ENCODE assay signal across 17 cellular contexts in genomic region chr5:6187501-6187900, GRCh38.
DNase-seq lines count a peak whose midpoint lies in the region; ATAC-seq and TF ChIP-seq lines count a peak whose summit lies in the region.
"Had no signal": no experiment of that assay in that cellular context is flagged by ENCODE, and none has a peak within 500 bp of the region (broad histone marks: within the 10 kb centered on the region; RNA-seq: fewer than 3 reads in every experiment).

No MANE protein-coding gene starts in this region.

- H3K9ac ChIP-seq in BLaER1 (peak overlapping the region; percentile 17; the same call in 1 of the 2 replicates), neural progenitor cell (no peak overlapping the region)
- H3K9ac ChIP-seq: GM23248 had no signal

- H3F3A ChIP-seq in neural progenitor cell (ENCODE audit: low read depth) = no peaks in the 10 kb centered on the region

- no peak overlapping the region for H2AFZ ChIP-seq in neural progenitor cell (replicated peaks)
- H2AFZ ChIP-seq: GM23248 had no signal

- no peak overlapping the region for H3K4me3 Mint-ChIP-seq in neural progenitor cell
- H3K4me3 Mint-ChIP-seq: CD4-positive, alpha-beta T cell had no signal

- ATAC-seq in GM18511 (IDR thresholded peaks at IDR 0.05; ENCODE audit: unreplicated experiment) (peak; percentile 13), GM18520 (IDR thresholded peaks at IDR 0.05; ENCODE audit: unreplicated experiment) (no peak)
- ATAC-seq: HepG2 had no signal

- 0 out of 2 replicates have a peak overlapping the region, but pooled peaks have one; percentile 24 for H3K4me3 ChIP-seq in BLaER1
- H3K4me3 ChIP-seq in SJCRH30 = no peak overlapping the region
- no peak overlapping the region for H3K4me3 ChIP-seq in neural progenitor cell
- H3K4me3 ChIP-seq: GM23248 had no signal

- H3K4me2 ChIP-seq in BLaER1 = peak overlapping the region; percentile 82
- H3K4me2 ChIP-seq in neural progenitor cell = no peak overlapping the region

- H3K4me1 Mint-ChIP-seq in neural progenitor cell = peaks cover 14% of the 10 kb centered on the region

- no peaks in the 10 kb centered on the region for H3K79me2 ChIP-seq in neural progenitor cell (ENCODE audit: low read depth)

- peak; percentile 2 to 18 for DNase-seq in SJCRH30
- DNase-seq in neural progenitor cell (ENCODE audit: low spot score) = no peak
- no peak for DNase-seq in NCI-H526 (lab: John Stamatoyannopoulos, UW)
- no peak for DNase-seq in 8988T
- DNase-seq: Caco-2; CD4-positive, alpha-beta T cell; GDM1; GM23248; HCEC 1CT; KBM-7 had no signal

- no peaks in the 10 kb centered on the region for H3K36me3 ChIP-seq in BLaER1
- H3K36me3 ChIP-seq in SJCRH30 = no peaks in the 10 kb centered on the region
- no peaks in the 10 kb centered on the region for H3K36me3 ChIP-seq in neural progenitor cell

- H3K27me3 Mint-ChIP-seq in neural progenitor cell (ENCODE audit: insufficient read depth, low read depth) = peaks cover 15% of the 10 kb centered on the region
- H3K27me3 Mint-ChIP-seq: CD4-positive, alpha-beta T cell had no signal

- H4K20me1 ChIP-seq in BLaER1 (no peaks in the 10 kb centered on the region), neural progenitor cell (ENCODE audit: low read depth) (no peaks in the 10 kb centered on the region)

- no peak for TF ChIP-seq CTCF in neural progenitor cell (IDR thresholded peaks at IDR 0.05)

- H3K4me1 ChIP-seq in BLaER1 (peaks cover 52% of the 10 kb centered on the region), SJCRH30 (no peaks in the 10 kb centered on the region), neural progenitor cell (no peaks in the 10 kb centered on the region)
- H3K4me1 ChIP-seq: Caco-2 had no signal

- no peaks in the 10 kb centered on the region for H3K9me3 ChIP-seq in BLaER1
- no peaks in the 10 kb centered on the region for H3K9me3 ChIP-seq in SJCRH30 (replicated peaks)
- no peaks in the 10 kb centered on the region for H3K9me3 ChIP-seq in neural progenitor cell (ENCODE audit: low read depth)
- H3K9me3 ChIP-seq: Caco-2 had no signal

- H3K27ac ChIP-seq in BLaER1 (peak overlapping the region; percentile 77), SJCRH30 (no peak overlapping the region), neural progenitor cell (no peak overlapping the region)
- H3K27ac ChIP-seq: C4-2B, GM23248 had no signal

- no peaks in the 10 kb centered on the region for H3K36me3 Mint-ChIP-seq in neural progenitor cell

- no peaks in the 10 kb centered on the region for H3K27me3 ChIP-seq in BLaER1
- no peaks in the 10 kb centered on the region for H3K27me3 ChIP-seq in SJCRH30
- H3K27me3 ChIP-seq in neural progenitor cell = no peaks in the 10 kb centered on the region

- H3K9me3 Mint-ChIP-seq in neural progenitor cell = peaks cover 8% of the 10 kb centered on the region
- H3K9me3 Mint-ChIP-seq: CD4-positive, alpha-beta T cell had no signal

- H3K27ac Mint-ChIP-seq in neural progenitor cell = peak overlapping the region; percentile 76
- H3K27ac Mint-ChIP-seq: B cell; CD4-positive, alpha-beta T cell; IgD-negative memory B cell had no signal

Comparison
In these comparisons a context has a peak if more than half of its experiments do, and no peak if none do; other contexts are left out.
1. DNase-seq: peak in SJCRH30 (2 of 2); none in neural progenitor cell (single experiment), NCI-H526 (0 of 2) and 8988T (single experiment).